In genomic region chr4:48727666-48728459, GRCh38 we compare ENCODE assay signal across 13 cellular contexts. TPM values are rescaled to one million over a fixed set of nuclear protein-coding genes. Genes with fewer than 3 reads are reported as not detected.
A peak's percentile ranks its signal among the peaks of the same experiment; 100 is the strongest.
DNase-seq lines count a peak whose midpoint lies in the region; ATAC-seq and TF ChIP-seq lines count a peak whose summit lies in the region.
"Had no signal": no experiment of that assay in that cellular context is flagged by ENCODE, and none has a peak within 500 bp of the region (broad histone marks: within the 10 kb centered on the region; RNA-seq: fewer than 3 reads in every experiment).

No MANE protein-coding gene starts in this region.

- intact Hi-C loops in PC-9 (cut with micrococcal nuclease; ENCODE audit: unreplicated experiment) = loop anchor here (1.0 to 2.0 kb wide), 3 partner anchors 29 to 53 kb away; partner anchors contain the start of gene FRYL
- intact Hi-C loops in colonic mucosa (cut with DNase I) = no loop called here

- DNase-seq in ACHN (peak; percentile 37), PC-9 (no peak), kidney tubule cell (ENCODE audit: low spot score) (peak; percentile 66), iPS-NIHi11 (ENCODE audit: low spot score) (no peak), NCI-H2227 treated with DMSO at 0.1 percent for 48 hours (lab: John Stamatoyannopoulos, UW) (no peak), colonic mucosa (no peak)
- DNase-seq: activated CD4-positive, alpha-beta T cell treated with anti-CD3 and anti-CD28 coated beads, Interleukin-2, amount 50 U/mL, for 1 hour; MG63; NCI-H2081 treated with DMSO at 0.1 percent for 48 hours; NCI-H748 treated with DMSO at 0.1 percent for 48 hours; spleen had no signal

- H3K4me1 ChIP-seq in PC-9 (replicated peaks; ENCODE audit: insufficient read depth) (peaks cover 31% of the 10 kb centered on the region), colonic mucosa (no peaks in the 10 kb centered on the region)

- no peaks in the 10 kb centered on the region for H3K27me3 ChIP-seq in PC-9 (ENCODE audit: insufficient read depth, low read depth)
- no peaks in the 10 kb centered on the region for H3K27me3 ChIP-seq in colonic mucosa
- H3K27me3 ChIP-seq: MG63, spleen had no signal

- H3K36me3 ChIP-seq in PC-9 (ENCODE audit: low read depth) (no peaks in the 10 kb centered on the region), colonic mucosa (no peaks in the 10 kb centered on the region)
- H3K36me3 ChIP-seq: MG63, spleen had no signal

- BruUV-seq in PC-9 (replicated peaks; lab: Mats Ljungman, UMichigan) = no TSS peak

- no peak overlapping the region for H3K4me3 ChIP-seq in PC-9
- no peak overlapping the region for H3K4me3 ChIP-seq in colonic mucosa
- H3K4me3 ChIP-seq: MG63, spleen had no signal

- CTCF ChIA-PET in PC-9 (lab: Charles Lee) = no interaction called here

- POLR2A ChIA-PET in PC-9 (lab: Charles Lee; ENCODE audit: unreplicated experiment) = no interaction called here

- no peaks in the 10 kb centered on the region for H4K20me1 ChIP-seq in PC-9 (ENCODE audit: insufficient read depth)

- no peak overlapping the region for H3K9ac ChIP-seq in colonic mucosa (ENCODE audit: low read depth in 2 of 2, low read length in 2 of 2)

- H3K27ac ChIP-seq in PC-9 (peak overlapping the region; percentile 89), colonic mucosa (no peak overlapping the region)
- H3K27ac ChIP-seq: spleen had no signal

- peaks cover 26% of the 10 kb centered on the region for H3F3A ChIP-seq in PC-9 (ENCODE audit: insufficient read depth, low read depth)

- in situ Hi-C loops in ACHN (cut with HindIII; ENCODE audit: low pct_ligation_motif_present, low pct_unique_long_range_greater_than_20kb, low sequenced_read_pairs) = no loop called here

- H3K9me2 ChIP-seq in PC-9 (ENCODE audit: insufficient read depth) = no peaks in the 10 kb centered on the region

- H2AFZ ChIP-seq in PC-9 = no peak overlapping the region

- H3K9me3 ChIP-seq in PC-9 (ENCODE audit: insufficient read depth, low read depth) (0 out of 2 replicates have a peak, but pooled peaks cover 5% of the 10 kb centered on the region), colonic mucosa (no peaks in the 10 kb centered on the region)
- H3K9me3 ChIP-seq: MG63, spleen had no signal

- TF ChIP-seq CTCF in PC-9 (conservative IDR thresholded peaks at IDR 0.05) (no peak), colonic mucosa (IDR thresholded peaks at IDR 0.05) (no peak)

- ATAC-seq in GM18873 (IDR thresholded peaks at IDR 0.05; ENCODE audit: low FRiP score, unreplicated experiment) = peak; percentile 46
- no peak for ATAC-seq in GM19452 (IDR thresholded peaks at IDR 0.05; ENCODE audit: unreplicated experiment)

- no peak overlapping the region for H3K4me2 ChIP-seq in PC-9

- H3K79me2 ChIP-seq in PC-9 (ENCODE audit: low read depth) = peaks cover 72% of the 10 kb centered on the region

RNA-seq across cellular contexts. Expression of gene FRYL, which starts 52.2 kb away (rescaled TPM):
- total RNA-seq in PC-9 (2021) (43.5 and 53.9 TPM in 2 replicates), colonic mucosa (100 to 1,000 TPM; 193 to 292 TPM)

Comparison
In these comparisons a context has a peak if more than half of its experiments do, and no peak if none do; other contexts are left out.
1. DNase-seq: peak in ACHN (single experiment) and kidney tubule cell (single experiment); none in PC-9 (0 of 2), iPS-NIHi11 (single experiment), NCI-H2227 treated with DMSO at 0.1 percent for 48 hours (single experiment) and colonic mucosa (single experiment).